ENCODE assay signal across 32 cellular contexts in genomic region chr10:29314726-29315125, GRCh38. TPM values are rescaled to one million over a fixed set of nuclear protein-coding genes. Genes with fewer than 3 reads are reported as not detected.
"Had no signal": no experiment of that assay in that cellular context is flagged by ENCODE, and none has a peak within 500 bp of the region (broad histone marks: within the 10 kb centered on the region; RNA-seq: fewer than 3 reads in every experiment).

No MANE protein-coding gene starts in this region.

- H3K27ac ChIP-seq: coronary artery, dorsolateral prefrontal cortex, esophagus squamous epithelium, gastrocnemius medialis, heart right ventricle, left lung, lower lobe of right lung had no signal

- H3K4me3 ChIP-seq: coronary artery, dorsolateral prefrontal cortex, esophagus squamous epithelium, gastrocnemius medialis, heart right ventricle, left lung, lower lobe of right lung, mucosa of descending colon had no signal

- H3K27me3 ChIP-seq: gastrocnemius medialis had no signal

- H3K9me3 ChIP-seq: esophagus squamous epithelium, gastrocnemius medialis, heart right ventricle, left lung, lower lobe of right lung, mucosa of descending colon had no signal

- H3K36me3 ChIP-seq: esophagus squamous epithelium, gastrocnemius medialis, heart right ventricle, left lung, lower lobe of right lung had no signal

- ATAC-seq: gastrocnemius medialis, heart right ventricle, left cardiac atrium, left lung, left ventricle myocardium superior, lower lobe of right lung, mucosa of descending colon had no signal

- DNase-seq: dermis blood vessel endothelial cell; dorsolateral prefrontal cortex; effector CD4-positive, alpha-beta T cell; effector memory CD4-positive, alpha-beta T cell; esophagus squamous epithelium; foreskin fibroblast; foreskin melanocyte; gastrocnemius medialis; glutamatergic neuron; head of caudate nucleus; heart right ventricle; hippocampal formation; left cardiac atrium; left lung; left ventricle myocardium superior; lower lobe of right lung; mesenchymal stem cell; mucosa of descending colon had no signal

- FAIRE-seq: colon, endometrium, islet of Langerhans, keratinocyte had no signal

RNA-seq across cellular contexts. Expression of gene LYZL1, which starts 25.9 kb away (rescaled TPM):
- total RNA-seq: cerebellum, dermis blood vessel endothelial cell, dorsolateral prefrontal cortex, epithelial cell of proximal tubule, esophagus squamous epithelium, gastrocnemius medialis, glomerular endothelial cell, heart right ventricle, kidney epithelial cell, left cardiac atrium, left lung, left ventricle myocardium superior, lower leg skin, lower lobe of right lung, lung microvascular endothelial cell, mesenteric fat pad, mucosa of descending colon, myocyte had no signal
- polyA plus RNA-seq: esophagus, heart right ventricle, keratinocyte had no signal
